Comparison of ENCODE assay signal across 25 cellular contexts in genomic region chr3:10371167-10371566, GRCh38. TPM values are rescaled to one million over a fixed set of nuclear protein-coding genes. Genes with fewer than 3 reads are reported as not detected.
A peak's percentile ranks its signal among the peaks of the same experiment; 100 is the strongest.
DNase-seq lines count a peak whose midpoint lies in the region; ATAC-seq, FAIRE-seq and TF ChIP-seq lines count a peak whose summit lies in the region.
"Had no signal": no experiment of that assay in that cellular context is flagged by ENCODE, and none has a peak within 500 bp of the region (broad histone marks: within the 10 kb centered on the region; RNA-seq: fewer than 3 reads in every experiment).

No MANE protein-coding gene starts in this region.

- BruUV-seq in HepG2 (replicated peaks; lab: Mats Ljungman, UMichigan): no TSS peak

- no peaks in the 10 kb centered on the region for H3K4me1 ChIP-seq in HepG2 (ENCODE audit: insufficient read depth, low read length)
- no peaks in the 10 kb centered on the region for H3K4me1 ChIP-seq in right lobe of liver
- peaks cover 21% of the 10 kb centered on the region for H3K4me1 ChIP-seq in astrocyte (ENCODE audit: insufficient read depth, low read length)
- H3K4me1 ChIP-seq: ascending aorta, colonic mucosa had no signal

- H3K36me3 Mint-ChIP-seq in astrocyte (ENCODE audit: low read depth, unreplicated experiment): no peaks in the 10 kb centered on the region

- no peak overlapping the region for H2AFZ ChIP-seq in HepG2 (ENCODE audit: low read length)
- no peak overlapping the region for H2AFZ ChIP-seq in astrocyte (ENCODE audit: low read depth, low read length)
- H2AFZ ChIP-seq: PC-9 had no signal

- no peak for TF ChIP-seq RAD21 in HepG2 (CRISPR knock-in tag; IDR thresholded peaks at IDR 0.05)

- peaks cover 18% of the 10 kb centered on the region for H3K9me3 Mint-ChIP-seq in astrocyte (ENCODE audit: unreplicated experiment)
- H3K9me3 Mint-ChIP-seq: CD4-positive, alpha-beta T cell had no signal

- no peaks in the 10 kb centered on the region; a peak in 1 of 5 replicates for H3K27me3 ChIP-seq in HepG2 (ENCODE audit: control insufficient read depth in 1 of 2, insufficient read depth in 2 of 2, low read length in 2 of 2)
- no peaks in the 10 kb centered on the region for H3K27me3 ChIP-seq in right lobe of liver
- H3K27me3 ChIP-seq in astrocyte (ENCODE audit: insufficient read depth, low read length): no peaks in the 10 kb centered on the region
- H3K27me3 ChIP-seq: ascending aorta, colonic mucosa, SJSA1 had no signal

- no peak for TF ChIP-seq EP300 in HepG2 (IDR thresholded peaks at IDR 0.05; ENCODE audit: low read depth in 2 of 2, low read length in 2 of 2)
- TF ChIP-seq EP300 in HepG2 (CRISPR knock-in tag; IDR thresholded peaks at IDR 0.05; ENCODE audit: borderline replicate concordance): no peak

- H3K9ac ChIP-seq in HepG2 (ENCODE audit: insufficient read depth, low read depth, low read length) (no peak overlapping the region), astrocyte (ENCODE audit: low read length) (no peak overlapping the region)

- intact Hi-C loops in HepG2 (cut with micrococcal nuclease; ENCODE audit: unreplicated experiment) (no loop called here), right lobe of liver (cut with DNase I) (no loop called here)

- peaks cover 23% of the 10 kb centered on the region for H3K27me3 Mint-ChIP-seq in astrocyte (ENCODE audit: low read depth, unreplicated experiment)

- ATAC-seq in HepG2 (no peak), right lobe of liver (no peak)
- ATAC-seq: activated CD8-positive, alpha-beta T cell treated with anti-CD3 and anti-CD28 coated beads, Interleukin-2, amount 10 ng/mL, durations not matched to agents 7 days and 5 days; T-helper 17 cell had no signal

- H3K79me2 ChIP-seq in HepG2 (ENCODE audit: insufficient read depth, low read length) (no peaks in the 10 kb centered on the region), astrocyte (ENCODE audit: insufficient read depth, low read length) (no peaks in the 10 kb centered on the region)

- no CpG with 5 or more reads among the region's 3 CpGs for WGBS in HepG2 (ENCODE audit: low lambda C conversion rate)
- WGBS in right lobe of liver (ENCODE audit: insufficient coverage, low coverage, low lambda C conversion rate, missing lambda C conversion rate): 92% methylated on average over 3 of the region's 3 CpGs

- CTCF ChIA-PET in HepG2 (lab: Yijun Ruan, JAX; ENCODE audit: low intra/inter-chr PET ratio, low total read pairs): no interaction called here

- H3K4me3 ChIP-seq in HepG2 (replicated peaks in 1 of 3; ENCODE audit: insufficient read depth in 1 of 3, low read depth in 2 of 3, low read length in 3 of 3) (no peak overlapping the region), right lobe of liver (no peak overlapping the region), astrocyte (ENCODE audit: insufficient read depth, low read depth, low read length) (no peak overlapping the region), fibroblast of the aortic adventitia (ENCODE audit: low read depth, low read length) (no peak overlapping the region)
- H3K4me3 ChIP-seq: ascending aorta, colonic mucosa, PC-9, SJSA1 had no signal

- POLR2A ChIA-PET in HepG2 (lab: Yijun Ruan, JAX): no interaction called here

- FAIRE-seq in HepG2 (lab: Jason Lieb, UNC) (no peak), astrocyte (lab: Jason Lieb, UNC) (no peak)
- FAIRE-seq: endometrium, small intestine had no signal

- H3K9me3 ChIP-seq in HepG2 (ENCODE audit: low read length) (no peaks in the 10 kb centered on the region), right lobe of liver (no peaks in the 10 kb centered on the region), astrocyte (ENCODE audit: insufficient read depth, low read depth, low read length) (peaks cover 5% of the 10 kb centered on the region)
- H3K9me3 ChIP-seq: ascending aorta, colonic mucosa, SJSA1 had no signal

- in situ Hi-C loops in HepG2 (cut with HindIII; ENCODE audit: extremely low pct_ligation_motif_present, low pct_unique_long_range_greater_than_20kb): no loop called here

- H3K4me2 ChIP-seq in HepG2 (ENCODE audit: low read depth, low read length) (no peak overlapping the region), astrocyte (ENCODE audit: low read length) (no peak overlapping the region)
- H3K4me2 ChIP-seq: PC-9 had no signal

- DNase-seq in HepG2 (ENCODE audit: low spot score) (no peak), right lobe of liver (no peak), astrocyte (ENCODE audit: low read depth) (peak; percentile 29), fibroblast of the aortic adventitia (ENCODE audit: low read depth) (peak; percentile 18), NCI-H526 (lab: John Stamatoyannopoulos, UW) (no peak), NCI-H82 treated with DMSO at 0.1 percent for 48 hours (lab: John Stamatoyannopoulos, UW; ENCODE audit: unreplicated experiment) (no peak), NCI-H1092 treated with DMSO at 0.1 percent for 48 hours (lab: John Stamatoyannopoulos, UW) (no peak)
- no peak for DNase-seq in activated CD4-positive, alpha-beta T cell treated with anti-CD3 and anti-CD28 coated beads for 4 hours
- DNase-seq: activated CD8-positive, alpha-beta T cell treated with anti-CD3 and anti-CD28 coated beads, Interleukin-2, amount 10 ng/mL, durations not matched to agents 7 days and 5 days; activated naive CD4-positive, alpha-beta T cell treated with anti-CD3 and anti-CD28 coated beads, Interleukin-2, amount 50 U/mL, for 16 hours; activated T-cell treated with anti-CD3 and anti-CD28 coated beads, Interleukin-2, amount 50 U/mL, for 24 hours; CD4-positive, alpha-beta T cell; colonic mucosa; DMS153; H9; NCI-H2029 treated with DMSO at 0.1 percent for 48 hours; NCI-H524 treated with DMSO at 0.1 percent for 48 hours; nephron progenitor cell; PC-9; small intestine; stimulated activated CD4-positive, alpha-beta T cell treated with anti-CD3 and anti-CD28 coated beads, Interleukin-4, amount 100 ng/mL, for 4 hours; T-helper 17 cell had no signal

- no peak overlapping the region for H3K4me3 Mint-ChIP-seq in astrocyte (ENCODE audit: unreplicated experiment)
- H3K4me3 Mint-ChIP-seq: activated CD8-positive, alpha-beta T cell treated with anti-CD3 and anti-CD28 coated beads, Interleukin-2, amount 10 ng/mL, durations not matched to agents 7 days and 5 days; activated T-cell treated with anti-CD3 and anti-CD28 coated beads, Interleukin-2, amount 50 U/mL, for 24 hours; CD4-positive, alpha-beta T cell; H9; nephron progenitor cell; T-helper 17 cell had no signal

- H4K20me1 ChIP-seq in HepG2 (ENCODE audit: insufficient read depth, low read length): no peaks in the 10 kb centered on the region
- no peaks in the 10 kb centered on the region for H4K20me1 ChIP-seq in astrocyte (ENCODE audit: insufficient read depth, low read length)

- no peak overlapping the region for H3K27ac Mint-ChIP-seq in astrocyte (ENCODE audit: unreplicated experiment)
- H3K27ac Mint-ChIP-seq: activated CD8-positive, alpha-beta T cell treated with anti-CD3 and anti-CD28 coated beads, Interleukin-2, amount 10 ng/mL, durations not matched to agents 7 days and 5 days; activated T-cell treated with anti-CD3 and anti-CD28 coated beads, Interleukin-2, amount 50 U/mL, for 24 hours; CD4-positive, alpha-beta T cell; T-helper 17 cell had no signal

- H3K27ac ChIP-seq in HepG2 (ENCODE audit: extremely low read length, insufficient read depth, low read length): no peak overlapping the region
- no peak overlapping the region for H3K27ac ChIP-seq in right lobe of liver
- no peak overlapping the region for H3K27ac ChIP-seq in astrocyte (ENCODE audit: low read depth, low read length)
- H3K27ac ChIP-seq: ascending aorta, colonic mucosa, PC-9, SJSA1 had no signal

- peaks cover 25% of the 10 kb centered on the region for H3K4me1 Mint-ChIP-seq in astrocyte (ENCODE audit: low read depth, unreplicated experiment)

- TF ChIP-seq POLR2A in HepG2 (IDR thresholded peaks at IDR 0.05; ENCODE audit: insufficient read depth in 1 of 2, low read depth in 2 of 2, low read length in 2 of 2) (no peak), right lobe of liver (IDR thresholded peaks at IDR 0.05) (no peak)

- H3K36me3 ChIP-seq in HepG2 (replicated peaks in 1 of 2; ENCODE audit: control insufficient read depth in 1 of 2, insufficient read depth in 2 of 2, low read length in 2 of 2): no peaks in the 10 kb centered on the region; a peak in 1 of 5 replicates
- peaks cover 0 to 22% (median 10%) of the 10 kb centered on the region in 4 donors for H3K36me3 ChIP-seq in right lobe of liver
- H3K36me3 ChIP-seq in astrocyte (ENCODE audit: insufficient read depth, low read length): no peaks in the 10 kb centered on the region
- H3K36me3 ChIP-seq: ascending aorta, colonic mucosa, SJSA1 had no signal

- TF ChIP-seq CTCF in HepG2 (CRISPR knock-in tag; IDR thresholded peaks at IDR 0.05) (no peak), right lobe of liver (IDR thresholded peaks at IDR 0.05) (no peak), astrocyte (IDR thresholded peaks at IDR 0.05; ENCODE audit: insufficient read depth, low read depth, low read length) (no peak), fibroblast of the aortic adventitia (IDR thresholded peaks at IDR 0.05; ENCODE audit: insufficient read depth, low read length) (no peak)

TF ChIP-seq in HepG2, 621 proteins besides CTCF, POLR2A, EP300 and RAD21 (continues in another document):
- TF ChIP-seq ZNF850 (CRISPR knock-in tag; conservative IDR thresholded peaks at IDR 0.05): no peak

RNA-seq across cellular contexts. Expression of gene SEC13, which starts 50.3 kb away (rescaled TPM):
- 391 and 418 TPM in 2 replicates for total RNA-seq in HepG2 (2016; rRNA removed; fragmentation: Illumina TruSeq; extraction: Trizol)
- 232 and 239 TPM in 2 replicates for total RNA-seq in HepG2 (2016; cell fraction: cytosol; rRNA removed; fragmentation: Illumina TruSeq; extraction: Trizol; ENCODE audit: low read depth)
- 366 and 400 TPM in 2 replicates for total RNA-seq in HepG2 (2016; cell fraction: insoluble cytoplasmic fraction; rRNA removed; fragmentation: Illumina TruSeq; extraction: Trizol)
- total RNA-seq in HepG2 (2016; cell fraction: membrane; rRNA removed; fragmentation: Illumina TruSeq; extraction: Trizol): 335 TPM in 2 replicates
- 176 and 181 TPM in 2 replicates for total RNA-seq in HepG2 (2016; cell fraction: nucleus; rRNA removed; fragmentation: Illumina TruSeq; extraction: Trizol)
- 266 and 288 TPM in 2 replicates for polyA plus RNA-seq in HepG2 (2011; rRNA removed)
- 264 and 374 TPM in 2 replicates for polyA plus RNA-seq in HepG2 (2011; cell fraction: cytosol; rRNA removed)
- polyA plus RNA-seq in HepG2 (2011; cell fraction: nucleus; rRNA removed): 204 and 219 TPM in 2 replicates
- polyA plus RNA-seq in HepG2 (2012): 224 and 231 TPM in 2 replicates
- polyA plus RNA-seq in HepG2 (2016; cell fraction: cytosol; fragmentation: Illumina TruSeq; extraction: Trizol; ENCODE audit: low read depth): 171 and 195 TPM in 2 replicates
- 327 and 374 TPM in 2 replicates for polyA plus RNA-seq in HepG2 (2016; cell fraction: insoluble cytoplasmic fraction; fragmentation: Illumina TruSeq; extraction: Trizol; ENCODE audit: low read depth)
- polyA plus RNA-seq in HepG2 (2016; cell fraction: membrane; fragmentation: Illumina TruSeq; extraction: Trizol; ENCODE audit: low read depth): 204 and 212 TPM in 2 replicates
- 222 and 239 TPM in 2 replicates for polyA plus RNA-seq in HepG2 (2016; cell fraction: nucleus; fragmentation: Illumina TruSeq; extraction: Trizol; ENCODE audit: insufficient read depth, low read depth)
- 289 and 526 TPM in 2 replicates for polyA minus RNA-seq in HepG2 (2011; rRNA and poly(A)+ RNA removed; ENCODE audit: low replicate concordance)
- polyA minus RNA-seq in HepG2 (2011; cell fraction: cytosol; rRNA and poly(A)+ RNA removed): 174 and 198 TPM in 2 replicates
- polyA minus RNA-seq in HepG2 (2011; cell fraction: nucleus; rRNA and poly(A)+ RNA removed): 192 and 208 TPM in 2 replicates
- total RNA-seq in right lobe of liver: 10 to 100 TPM; 49.1 to 74.7 (median 64.4) TPM
- total RNA-seq in astrocyte: 233 and 245 TPM in 2 replicates
- 94.8 and 164 TPM in 2 replicates for total RNA-seq in fibroblast of the aortic adventitia (ENCODE audit: low replicate concordance)

Comparison
In these comparisons a context has a peak if more than half of its experiments do, and no peak if none do; other contexts are left out.
1. DNase-seq: peak in astrocyte (single experiment) and fibroblast of the aortic adventitia (single experiment); none in HepG2 (single experiment), right lobe of liver (0 of 3), NCI-H526 (0 of 2), NCI-H82 treated with DMSO at 0.1 percent for 48 hours (single experiment), NCI-H1092 treated with DMSO at 0.1 percent for 48 hours (single experiment) and activated CD4-positive, alpha-beta T cell treated with anti-CD3 and anti-CD28 coated beads for 4 hours (0 of 2).